Comparison of ENCODE assay signal across 8 cellular contexts in genomic region chr2:240143801-240144648, GRCh38. TPM values are rescaled to one million over a fixed set of nuclear protein-coding genes. Genes with fewer than 3 reads are reported as not detected.
DNase-seq lines count a peak whose midpoint lies in the region; ATAC-seq and TF ChIP-seq lines count a peak whose summit lies in the region.

No MANE protein-coding gene starts in this region.

- no peak overlapping the region for H3K27ac ChIP-seq in brain microvascular endothelial cell

- ATAC-seq in GM21515 (IDR thresholded peaks at IDR 0.05; ENCODE audit: unreplicated experiment), result peak; percentile 69
- no peak for ATAC-seq in HG03439 (IDR thresholded peaks at IDR 0.05; ENCODE audit: unreplicated experiment)

- no peak for DNase-seq in BJ (ENCODE audit: low read depth)
- DNase-seq in NCI-H128 (lab: John Stamatoyannopoulos, UW; ENCODE audit: unreplicated experiment), result peak; percentile 6
- peak; percentile 46 for DNase-seq in brain microvascular endothelial cell
- peak; percentile 80 for DNase-seq in inferior parietal cortex (ENCODE audit: extremely low spot score)
- peak; percentile 50 to 81 for DNase-seq in stimulated activated CD4-positive, alpha-beta T cell treated with anti-CD3 and anti-CD28 coated beads, Interleukin-1b, Interleukin-23, amount 100 ng/mL, for 1 hour (ENCODE audit: low read depth in 2 of 2)

- CTCF ChIA-PET in BJ (lab: Yijun Ruan, JAX), result interaction anchor here (0.6 to 8.2 kb wide), 27 partner anchors 9 to 1000 kb away, joined by 3 to 175 read pairs (median 4); partner anchors contain the start of gene OR6B3

- POLR2A ChIA-PET in BJ (lab: Charles Lee), result no interaction called here

- in situ Hi-C loops in brain microvascular endothelial cell (cut with HindIII; ENCODE audit: low pct_ligation_motif_present, low sequenced_read_pairs), result no loop called here

- H3K4me3 ChIP-seq in BJ (ENCODE audit: low read depth, low read length) (no peak overlapping the region), WI38 (ENCODE audit: low read depth, low read length) (no peak overlapping the region), brain microvascular endothelial cell (ENCODE audit: low read depth, low read length) (no peak overlapping the region)

- H3K36me3 ChIP-seq in BJ (ENCODE audit: control insufficient read depth, insufficient read depth, low read length) (no peaks in the 10 kb centered on the region), brain microvascular endothelial cell (replicated peaks) (no peaks in the 10 kb centered on the region)

- H3K27me3 ChIP-seq in BJ (ENCODE audit: control insufficient read depth, insufficient read depth, low read length) (peaks cover 3% of the 10 kb centered on the region), brain microvascular endothelial cell (replicated peaks) (peaks cover 9% of the 10 kb centered on the region)

- TF ChIP-seq CTCF in BJ (IDR thresholded peaks at IDR 0.05; ENCODE audit: insufficient read depth, low read depth, low read length), result peak; percentile 94
- peak; percentile 89 for TF ChIP-seq CTCF in WI38 (IDR thresholded peaks at IDR 0.05; ENCODE audit: low read depth, low read length)
- TF ChIP-seq CTCF in brain microvascular endothelial cell (IDR thresholded peaks at IDR 0.05; ENCODE audit: low read depth, low read length, missing control alignments), result peak; percentile 95

RNA-seq across cellular contexts. Expression of gene OTOS, which starts 3.6 kb away (rescaled TPM):
- not detected in 2 replicates for polyA plus RNA-seq in BJ (2011; rRNA removed)
- polyA minus RNA-seq in BJ (2011; rRNA and poly(A)+ RNA removed), result not detected in 2 replicates

RNA-seq across cellular contexts. Expression of gene COPS9, which starts 7.9 kb away (rescaled TPM):
- polyA plus RNA-seq in BJ (2011; rRNA removed), result 317 and 334 TPM in 2 replicates
- 7.7 and 11.8 TPM in 2 replicates for polyA minus RNA-seq in BJ (2011; rRNA and poly(A)+ RNA removed)
